In genomic region chr4:110959041-110959643, GRCh38 we compare ENCODE assay signal across 8 cellular contexts.
DNase-seq lines count a peak whose midpoint lies in the region; ATAC-seq, FAIRE-seq and TF ChIP-seq lines count a peak whose summit lies in the region.
"Had no signal": no experiment of that assay in that cellular context is flagged by ENCODE, and none has a peak within 500 bp of the region (broad histone marks: within the 10 kb centered on the region; RNA-seq: fewer than 3 reads in every experiment).

No MANE protein-coding gene starts in this region.

- CTCF ChIA-PET in activated CD4-positive, alpha-beta T cell treated with anti-CD3 and anti-CD28 coated beads for 36 hours (lab: Charles Lee) = no interaction called here

- H3K9me3 Mint-ChIP-seq in activated CD4-positive, alpha-beta T cell treated with anti-CD3 and anti-CD28 coated beads for 36 hours (ENCODE audit: low read depth) = no peaks in the 10 kb centered on the region
- H3K9me3 Mint-ChIP-seq in activated T-cell treated with anti-CD3 and anti-CD28 coated beads, Interleukin-2, amount 50 U/mL, for 4 hours = no peaks in the 10 kb centered on the region

- POLR2A ChIA-PET in activated CD4-positive, alpha-beta T cell treated with anti-CD3 and anti-CD28 coated beads for 36 hours (lab: Charles Lee) = no interaction called here

- peak; percentile 29 for TF ChIP-seq CTCF in GM10266 (IDR thresholded peaks at IDR 0.05; ENCODE audit: control insufficient read depth, insufficient read depth, low read depth, missing control alignments)
- TF ChIP-seq CTCF in LNCAP (IDR thresholded peaks at IDR 0.05) = peak; percentile 66
- TF ChIP-seq CTCF in bronchial epithelial cell (IDR thresholded peaks at IDR 0.05; ENCODE audit: insufficient read depth, low read length, severe bottlenecking) = no peak

- no peaks in the 10 kb centered on the region for H3K4me1 Mint-ChIP-seq in activated CD4-positive, alpha-beta T cell treated with anti-CD3 and anti-CD28 coated beads for 36 hours
- no peaks in the 10 kb centered on the region for H3K4me1 Mint-ChIP-seq in activated T-cell treated with anti-CD3 and anti-CD28 coated beads, Interleukin-2, amount 50 U/mL, for 4 hours (ENCODE audit: low read depth)

- no peaks in the 10 kb centered on the region for H3K27me3 Mint-ChIP-seq in activated CD4-positive, alpha-beta T cell treated with anti-CD3 and anti-CD28 coated beads for 36 hours
- no peaks in the 10 kb centered on the region for H3K27me3 Mint-ChIP-seq in activated T-cell treated with anti-CD3 and anti-CD28 coated beads, Interleukin-2, amount 50 U/mL, for 4 hours (ENCODE audit: low read depth)

- no peaks in the 10 kb centered on the region for H3K36me3 Mint-ChIP-seq in activated CD4-positive, alpha-beta T cell treated with anti-CD3 and anti-CD28 coated beads for 36 hours (ENCODE audit: low read depth)
- no peaks in the 10 kb centered on the region for H3K36me3 Mint-ChIP-seq in activated T-cell treated with anti-CD3 and anti-CD28 coated beads, Interleukin-2, amount 50 U/mL, for 4 hours (ENCODE audit: insufficient read depth)

- no peak for ATAC-seq in activated CD4-positive, alpha-beta T cell treated with anti-CD3 and anti-CD28 coated beads for 36 hours
- no peak for ATAC-seq in activated T-cell treated with anti-CD3 and anti-CD28 coated beads, Interleukin-2, amount 50 U/mL, for 4 hours

- no peak for DNase-seq in GM10266 (ENCODE audit: extremely low spot score)
- peak; percentile 27 for DNase-seq in bronchial epithelial cell (ENCODE audit: low read depth)
- DNase-seq in pons (ENCODE audit: low spot score) = peak; percentile 11
- no peak for DNase-seq in NCI-H2227 (lab: John Stamatoyannopoulos, UW; ENCODE audit: unreplicated experiment)
- no peak for DNase-seq in activated CD4-positive, alpha-beta T cell treated with anti-CD3 and anti-CD28 coated beads for 36 hours
- DNase-seq in activated T-cell treated with anti-CD3 and anti-CD28 coated beads, Interleukin-2, amount 50 U/mL, for 4 hours = no peak
- DNase-seq: activated CD4-positive, alpha-beta T cell treated with anti-CD3 and anti-CD28 coated beads, Interleukin-2, amount 50 U/mL, for 1 hour had no signal

- FAIRE-seq in bronchial epithelial cell (lab: Jason Lieb, UNC) = no peak

- H3K36me3 ChIP-seq in bronchial epithelial cell (ENCODE audit: control insufficient read depth, insufficient read depth, low read length) = no peaks in the 10 kb centered on the region

- intact Hi-C loops in activated CD4-positive, alpha-beta T cell treated with anti-CD3 and anti-CD28 coated beads for 36 hours (cut with DNase I, micrococcal nuclease) = no loop called here

- no peak overlapping the region for H3K4me3 ChIP-seq in bronchial epithelial cell (ENCODE audit: low read depth, low read length)

- H3K27ac Mint-ChIP-seq in activated CD4-positive, alpha-beta T cell treated with anti-CD3 and anti-CD28 coated beads for 36 hours = no peak overlapping the region

- no peaks in the 10 kb centered on the region for H3K27me3 ChIP-seq in bronchial epithelial cell (ENCODE audit: control insufficient read depth, insufficient read depth, low read length)

- H3K4me3 Mint-ChIP-seq in activated CD4-positive, alpha-beta T cell treated with anti-CD3 and anti-CD28 coated beads for 36 hours = no peak overlapping the region
- H3K4me3 Mint-ChIP-seq in activated T-cell treated with anti-CD3 and anti-CD28 coated beads, Interleukin-2, amount 50 U/mL, for 4 hours = no peak overlapping the region

Comparison
In these comparisons a context has a peak if more than half of its experiments do, and no peak if none do; other contexts are left out.
1. DNase-seq: peak in bronchial epithelial cell (single experiment) and pons (single experiment); none in GM10266 (single experiment), NCI-H2227 (single experiment), activated CD4-positive, alpha-beta T cell treated with anti-CD3 and anti-CD28 coated beads for 36 hours (single experiment) and activated T-cell treated with anti-CD3 and anti-CD28 coated beads, Interleukin-2, amount 50 U/mL, for 4 hours (single experiment).